8 cellular contexts compared by ENCODE assay signal in genomic region chr17:7523033-7523432, GRCh38. TPM values are rescaled to one million over a fixed set of nuclear protein-coding genes. Genes with fewer than 3 reads are reported as not detected.
DNase-seq lines count a peak whose midpoint lies in the region; ATAC-seq and TF ChIP-seq lines count a peak whose summit lies in the region.

No MANE protein-coding gene starts in this region.

- no peak overlapping the region for H3K27ac ChIP-seq in CD4-positive, alpha-beta T cell (ENCODE audit: low read depth, low read length)
- no peak overlapping the region for H3K27ac ChIP-seq in left ventricle myocardium inferior (replicated peaks)

- POLR2A ChIA-PET in CD4-positive, alpha-beta T cell (lab: Charles Lee), result interaction anchor here (1.0 kb wide), 2 partner anchors 38 to 80 kb away, joined by 5 to 8 read pairs; partner anchors contain the start of gene SENP3

- CTCF ChIA-PET in CD4-positive, alpha-beta T cell (lab: Charles Lee), result interaction anchor here (0.6 to 1.6 kb wide), 7 partner anchors 9 to 74 kb away, joined by 3 to 14 read pairs (median 4); partner anchors contain the start of genes SENP3 and SOX15

- no peaks in the 10 kb centered on the region for H3K36me3 Mint-ChIP-seq in CD4-positive, alpha-beta T cell (ENCODE audit: low read depth)

- H3K4me1 Mint-ChIP-seq in CD4-positive, alpha-beta T cell (ENCODE audit: low read depth), result peaks cover 5% of the 10 kb centered on the region

- no peak overlapping the region for H3K27ac Mint-ChIP-seq in CD4-positive, alpha-beta T cell

- H3K4me1 ChIP-seq in left ventricle myocardium inferior, result no peaks in the 10 kb centered on the region

- intact Hi-C loops in CD4-positive, alpha-beta T cell (cut with DNase I, micrococcal nuclease), result loop anchor here in 1 of 2 experiments (1.0 kb wide), 1 partner anchor 38 kb away; the partner anchor contains the start of gene SENP3
- intact Hi-C loops in left ventricle myocardium inferior (cut with micrococcal nuclease), result no loop called here

- peak in 9 of 10 experiments; percentile 21 to 58 (median 34) for DNase-seq in CD4-positive, alpha-beta T cell
- DNase-seq in NCI-H69 (lab: John Stamatoyannopoulos, UW) (peak; percentile 48), left ventricle myocardium inferior (no peak), NCI-H526 treated with DMSO at 0.1 percent for 48 hours (lab: John Stamatoyannopoulos, UW) (no peak), NCI-H2196 (lab: John Stamatoyannopoulos, UW; ENCODE audit: unreplicated experiment) (no peak)
- peak; percentile 47 for DNase-seq in activated T-cell treated with anti-CD3 and anti-CD28 coated beads, Interleukin-2, amount 50 U/mL, for 1 hour
- DNase-seq in stimulated activated CD4-positive, alpha-beta T cell treated with anti-CD3 and anti-CD28 coated beads, TNF-alpha, amount 100 ng/mL, for 24 hours (ENCODE audit: low read depth in 3 of 3), result peak; percentile 8 to 37 (median 22)

- TF ChIP-seq CTCF in CD4-positive, alpha-beta T cell (IDR thresholded peaks at IDR 0.05), result peak; percentile 59
- TF ChIP-seq CTCF in left ventricle myocardium inferior (IDR thresholded peaks at IDR 0.05; ENCODE audit: borderline replicate concordance), result peak; percentile 59

- no peak overlapping the region for H3K4me3 Mint-ChIP-seq in CD4-positive, alpha-beta T cell

- no peak overlapping the region for H3K4me3 ChIP-seq in left ventricle myocardium inferior

- H3K9me3 Mint-ChIP-seq in CD4-positive, alpha-beta T cell, result no peaks in the 10 kb centered on the region

- no peaks in the 10 kb centered on the region for H3K27me3 ChIP-seq in CD4-positive, alpha-beta T cell (ENCODE audit: control insufficient read depth, insufficient read depth, low read length)
- H3K27me3 ChIP-seq in left ventricle myocardium inferior (ENCODE audit: low read depth), result no peaks in the 10 kb centered on the region

- ATAC-seq in CD4-positive, alpha-beta T cell (ENCODE audit: poor library complexity), result peak; percentile 49
- ATAC-seq in GM18502 (IDR thresholded peaks at IDR 0.05; ENCODE audit: poor library complexity, unreplicated experiment), result no peak

- H3K27me3 Mint-ChIP-seq in CD4-positive, alpha-beta T cell, result no peaks in the 10 kb centered on the region

- no peaks in the 10 kb centered on the region for H3K9me3 ChIP-seq in CD4-positive, alpha-beta T cell (ENCODE audit: control insufficient read depth, low read length)
- peaks cover 6% of the 10 kb centered on the region for H3K9me3 ChIP-seq in left ventricle myocardium inferior (replicated peaks)

- H3K36me3 ChIP-seq in left ventricle myocardium inferior, result no peaks in the 10 kb centered on the region

RNA-seq across cellular contexts. Expression of gene TNFSF12, which starts 25.8 kb away (rescaled TPM):
- total RNA-seq in CD4-positive, alpha-beta T cell, result 10 to 100 TPM; 17.0 to 19.1 TPM
- total RNA-seq in left ventricle myocardium inferior, result 29.9 TPM

RNA-seq across cellular contexts. Expression of gene TNFSF13, which starts 35.5 kb away (rescaled TPM):
- total RNA-seq in CD4-positive, alpha-beta T cell, result 1 to 10 TPM; 1.1 to 1.7 TPM
- 6.3 TPM for total RNA-seq in left ventricle myocardium inferior

RNA-seq across cellular contexts. Expression of gene SENP3, which starts 38.7 kb away (rescaled TPM):
- 10 to 100 TPM; 27.7 to 28.9 TPM for total RNA-seq in CD4-positive, alpha-beta T cell
- 29.5 TPM for total RNA-seq in left ventricle myocardium inferior

RNA-seq across cellular contexts. Expression of gene POLR2A, which starts 38.9 kb away (rescaled TPM):
- total RNA-seq in CD4-positive, alpha-beta T cell, result 100 to 1,000 TPM; 491 to 501 TPM
- total RNA-seq in left ventricle myocardium inferior, result 38.7 TPM

RNA-seq across cellular contexts. Expression of gene SLC35G6, which starts 41.8 kb away (rescaled TPM):
- total RNA-seq in CD4-positive, alpha-beta T cell, result under 1 TPM in 1 of 2 experiments, not detected in 1; 0.17 TPM
- total RNA-seq in left ventricle myocardium inferior, result not detected

Comparison
In these comparisons a context has a peak if more than half of its experiments do, and no peak if none do; other contexts are left out.
1. DNase-seq: peak in CD4-positive, alpha-beta T cell (9 of 10), NCI-H69 (single experiment), activated T-cell treated with anti-CD3 and anti-CD28 coated beads, Interleukin-2, amount 50 U/mL, for 1 hour (single experiment) and stimulated activated CD4-positive, alpha-beta T cell treated with anti-CD3 and anti-CD28 coated beads, TNF-alpha, amount 100 ng/mL, for 24 hours (3 of 3); none in left ventricle myocardium inferior (single experiment), NCI-H526 treated with DMSO at 0.1 percent for 48 hours (single experiment) and NCI-H2196 (single experiment).